In genomic region chr19:48713041-48713863, GRCh38 we compare ENCODE assay signal across 6 cellular contexts.
DNase-seq lines count a peak whose midpoint lies in the region; TF ChIP-seq lines count a peak whose summit lies in the region.

No MANE protein-coding gene starts in this region.

- peak overlapping the region; percentile 93 for H3K4me3 ChIP-seq in HUES48 (ENCODE audit: low read depth, low read length)
- peak overlapping the region; percentile 78 for H3K4me3 ChIP-seq in coronary artery
- peak overlapping the region; percentile 82 for H3K4me3 ChIP-seq in rectal smooth muscle tissue (ENCODE audit: low read length)

- H3K27ac ChIP-seq in HUES48 (ENCODE audit: low read depth, low read length) (no peak overlapping the region), coronary artery (peak overlapping the region; percentile 46 to 72), rectal smooth muscle tissue (ENCODE audit: low read depth, low read length) (no peak overlapping the region)

- H3K36me3 ChIP-seq in HUES48 (ENCODE audit: control insufficient read depth, insufficient read depth, low read length) (no peaks in the 10 kb centered on the region), rectal smooth muscle tissue (ENCODE audit: control insufficient read depth, insufficient read depth, low read length) (no peaks in the 10 kb centered on the region)

- no peaks in the 10 kb centered on the region for H3K27me3 ChIP-seq in HUES48 (ENCODE audit: control insufficient read depth, insufficient read depth, low read length)
- H3K27me3 ChIP-seq in rectal smooth muscle tissue (ENCODE audit: control insufficient read depth, insufficient read depth, low read length): no peaks in the 10 kb centered on the region

- H3K9ac ChIP-seq in HUES48 (ENCODE audit: low read depth, low read length): no peak overlapping the region
- no peak overlapping the region for H3K9ac ChIP-seq in rectal smooth muscle tissue (ENCODE audit: low read length)

- peak; percentile 68 for DNase-seq in 8988T
- DNase-seq in coronary artery (ENCODE audit: low spot score): peak; percentile 73
- no peak for DNase-seq in NCI-H2107 (lab: John Stamatoyannopoulos, UW)
- no peak for DNase-seq in DMS79 (lab: John Stamatoyannopoulos, UW)

- no peak for TF ChIP-seq CTCF in coronary artery (IDR thresholded peaks at IDR 0.05)

- no peaks in the 10 kb centered on the region; the same call in 1 of the 2 replicates for H3K9me3 ChIP-seq in HUES48 (ENCODE audit: control insufficient read depth, insufficient read depth, low read length)

- H3K4me1 ChIP-seq in HUES48 (ENCODE audit: control insufficient read depth, insufficient read depth, low read length): peaks cover 24% of the 10 kb centered on the region
- H3K4me1 ChIP-seq in rectal smooth muscle tissue (ENCODE audit: control insufficient read depth, insufficient read depth, low read length): peaks cover 10% of the 10 kb centered on the region

Comparison
In these comparisons a context has a peak if more than half of its experiments do, and no peak if none do; other contexts are left out.
1. DNase-seq: peak in 8988T (single experiment) and coronary artery (single experiment); none in NCI-H2107 (single experiment) and DMS79 (single experiment).
2. H3K27ac ChIP-seq: peak in coronary artery (2 of 2); none in HUES48 (single experiment) and rectal smooth muscle tissue (single experiment).
3. Peak in every context shown above with its lines, with median percentiles within 50 percentile points of each other: H3K4me3 ChIP-seq.